ENCODE assay signal across 1 cellular context in genomic region chr2:152718047-152718908, GRCh38.
TF ChIP-seq lines count a peak whose summit lies in the region.

TSS of gene ARL6IP6 (plus strand) at chr2:152718620. CDS start at chr2:152718625, 5 bp downstream.

TF ChIP-seq in liver, 16 proteins besides CTCF, POLR2A, EP300 and RAD21 (continued from another document):
- TF ChIP-seq, protein P1, sequence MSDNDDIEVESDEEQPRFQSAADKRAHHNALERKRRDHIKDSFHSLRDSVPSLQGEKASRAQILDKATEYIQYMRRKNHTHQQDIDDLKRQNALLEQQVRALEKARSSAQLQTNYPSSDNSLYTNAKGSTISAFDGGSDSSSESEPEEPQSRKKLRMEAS (IDR thresholded peaks at IDR 0.05), result peak; percentile 44
- no peak for TF ChIP-seq HNF4G (IDR thresholded peaks at IDR 0.05)
